10 cellular contexts compared by ENCODE assay signal in the genomic region with DNA sequence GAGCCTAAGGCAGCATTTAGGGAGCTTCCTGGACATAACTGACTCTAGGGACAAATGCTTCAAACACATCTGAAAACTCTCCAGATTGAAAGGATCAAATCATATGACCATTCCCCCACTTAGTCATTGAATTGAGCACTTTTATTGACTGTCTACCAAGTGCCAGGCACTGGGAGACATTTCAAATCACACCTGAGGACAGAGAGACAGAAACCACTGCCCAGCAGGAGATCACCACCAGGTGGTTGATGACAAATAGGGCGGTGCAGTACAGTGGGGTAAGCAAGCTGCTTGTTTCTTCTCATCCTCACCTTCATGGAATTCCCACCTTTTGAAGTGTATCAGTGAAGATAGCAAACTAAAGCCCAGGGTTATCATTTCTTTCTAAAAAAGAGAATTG. TPM values are rescaled to one million over a fixed set of nuclear protein-coding genes. Genes with fewer than 3 reads are reported as not detected.
A peak's percentile ranks its signal among the peaks of the same experiment; 100 is the strongest.
DNase-seq lines count a peak whose midpoint lies in the region; ATAC-seq and TF ChIP-seq lines count a peak whose summit lies in the region.
"Had no signal": no experiment of that assay in that cellular context is flagged by ENCODE, and none has a peak within 500 bp of the region (broad histone marks: within the 10 kb centered on the region; RNA-seq: fewer than 3 reads in every experiment).

No MANE protein-coding gene starts in this region.

- TF ChIP-seq EP300 in stomach (IDR thresholded peaks at IDR 0.05): no peak

- ATAC-seq in central memory CD8-positive, alpha-beta T cell (replicated peaks; ENCODE audit: extremely low read depth, poor library complexity, severe bottlenecking): peak; percentile 2
- ATAC-seq in GM19463 (IDR thresholded peaks at IDR 0.05; ENCODE audit: unreplicated experiment): no peak

- DNase-seq in activated CD4-positive, alpha-beta T cell treated with anti-CD3 and anti-CD28 coated beads, Interleukin-2, amount 10 ng/mL, durations not matched to agents 24 days and 14 days: peak; percentile 65
- no peak for DNase-seq in activated CD4-positive, alpha-beta T cell treated with anti-CD3 and anti-CD28 coated beads, Interleukin-2, amount 50 U/mL, for 1 hour
- peak; percentile 49 for DNase-seq in NCI-H774 (lab: John Stamatoyannopoulos, UW)
- DNase-seq in central memory CD8-positive, alpha-beta T cell (ENCODE audit: low spot score in 2 of 2): no peak
- no peak for DNase-seq in stomach
- DNase-seq in central memory CD4-positive, alpha-beta T cell: no peak
- no peak for DNase-seq in activated CD4-positive, alpha-beta T cell treated with anti-CD3 and anti-CD28 coated beads, Interleukin-2, amount 50 U/mL, for 48 hours
- DNase-seq: H7, retina had no signal

- H3K4me3 Mint-ChIP-seq in activated CD4-positive, alpha-beta T cell treated with anti-CD3 and anti-CD28 coated beads, Interleukin-2, amount 10 ng/mL, durations not matched to agents 24 days and 14 days: peak overlapping the region; percentile 26
- peak overlapping the region; percentile 75 for H3K4me3 Mint-ChIP-seq in central memory CD8-positive, alpha-beta T cell

- H3K4me1 ChIP-seq in stomach: peaks cover 0 to 28% (median 12%) of the 10 kb centered on the region in 4 donors

- H3K9me3 ChIP-seq in stomach: no peaks in the 10 kb centered on the region

- H3K9me3 Mint-ChIP-seq in activated CD4-positive, alpha-beta T cell treated with anti-CD3 and anti-CD28 coated beads, Interleukin-2, amount 10 ng/mL, durations not matched to agents 24 days and 14 days: no peaks in the 10 kb centered on the region
- no peaks in the 10 kb centered on the region for H3K9me3 Mint-ChIP-seq in central memory CD8-positive, alpha-beta T cell

- peaks cover 45% of the 10 kb centered on the region for H3K27me3 Mint-ChIP-seq in activated CD4-positive, alpha-beta T cell treated with anti-CD3 and anti-CD28 coated beads, Interleukin-2, amount 10 ng/mL, durations not matched to agents 24 days and 14 days
- no peaks in the 10 kb centered on the region for H3K27me3 Mint-ChIP-seq in central memory CD8-positive, alpha-beta T cell

- peak overlapping the region; percentile 2 for H3K27ac Mint-ChIP-seq in activated CD4-positive, alpha-beta T cell treated with anti-CD3 and anti-CD28 coated beads, Interleukin-2, amount 10 ng/mL, durations not matched to agents 24 days and 14 days
- H3K27ac Mint-ChIP-seq in central memory CD8-positive, alpha-beta T cell (ENCODE audit: low read depth): peak overlapping the region; percentile 99

- 68 to 84% (median 83%) methylated on average over 1 of the region's 1 CpG for WGBS in stomach, 5 donors

- peak overlapping the region in 4 of 5 donors; percentile 65 to 75 (median 70) for H3K27ac ChIP-seq in stomach

- H3K36me3 Mint-ChIP-seq in activated CD4-positive, alpha-beta T cell treated with anti-CD3 and anti-CD28 coated beads, Interleukin-2, amount 10 ng/mL, durations not matched to agents 24 days and 14 days (ENCODE audit: low read depth): no peaks in the 10 kb centered on the region
- H3K36me3 Mint-ChIP-seq in central memory CD8-positive, alpha-beta T cell (ENCODE audit: insufficient read depth): peaks cover 44% of the 10 kb centered on the region

- TF ChIP-seq POLR2A in stomach (IDR thresholded peaks at IDR 0.05): no peak

- H3K4me1 Mint-ChIP-seq in activated CD4-positive, alpha-beta T cell treated with anti-CD3 and anti-CD28 coated beads, Interleukin-2, amount 10 ng/mL, durations not matched to agents 24 days and 14 days: peaks cover 74% of the 10 kb centered on the region
- peaks cover 74% of the 10 kb centered on the region for H3K4me1 Mint-ChIP-seq in central memory CD8-positive, alpha-beta T cell

- no peaks in the 10 kb centered on the region for H3K27me3 ChIP-seq in stomach

- H3K4me3 ChIP-seq in stomach: no peak overlapping the region

- no peaks in the 10 kb centered on the region for H3K36me3 ChIP-seq in stomach

- TF ChIP-seq CTCF in stomach (IDR thresholded peaks at IDR 0.05): no peak

- intact Hi-C loops in activated CD4-positive, alpha-beta T cell treated with anti-CD3 and anti-CD28 coated beads, Interleukin-2, amount 10 ng/mL, durations not matched to agents 24 days and 14 days (cut with micrococcal nuclease): no loop called here
- intact Hi-C loops in stomach (cut with DNase I; ENCODE audit: low total_unique reads): no loop called here

RNA-seq across cellular contexts. Expression of gene CXCR4, which starts 19.0 kb away (rescaled TPM):
- 88.8 and 92.7 TPM in 2 replicates for total RNA-seq in activated CD4-positive, alpha-beta T cell treated with anti-CD3 and anti-CD28 coated beads, Interleukin-2, amount 10 ng/mL, durations not matched to agents 24 days and 14 days
- total RNA-seq in stomach: 10 to 100 TPM in 2 of 5 donors, 1 to 10 TPM in 2, not detected in 1; 1.2 to 42.6 (median 12.5) TPM
- 10 to 100 TPM in 2 of 3 donors, 1 to 10 TPM in 1; 9.3 to 20.6 (median 15.9) TPM for polyA plus RNA-seq in stomach

Comparison
In these comparisons a context has a peak if more than half of its experiments do, and no peak if none do; other contexts are left out.
1. DNase-seq: peak in activated CD4-positive, alpha-beta T cell treated with anti-CD3 and anti-CD28 coated beads, Interleukin-2, amount 10 ng/mL, durations not matched to agents 24 days and 14 days (single experiment) and NCI-H774 (single experiment); none in activated CD4-positive, alpha-beta T cell treated with anti-CD3 and anti-CD28 coated beads, Interleukin-2, amount 50 U/mL, for 1 hour (single experiment), central memory CD8-positive, alpha-beta T cell (0 of 2), stomach (single experiment), central memory CD4-positive, alpha-beta T cell (single experiment) and activated CD4-positive, alpha-beta T cell treated with anti-CD3 and anti-CD28 coated beads, Interleukin-2, amount 50 U/mL, for 48 hours (0 of 2).